Comparison of ENCODE assay signal across 8 cellular contexts in genomic region chr3:128322030-128323022, GRCh38.
A peak's percentile ranks its signal among the peaks of the same experiment; 100 is the strongest.
DNase-seq lines count a peak whose midpoint lies in the region; ATAC-seq and TF ChIP-seq lines count a peak whose summit lies in the region.

No MANE protein-coding gene starts in this region.

- H3K27me3 ChIP-seq in PC-3 (ENCODE audit: low read length) (no peaks in the 10 kb centered on the region), smooth muscle cell (ENCODE audit: low read depth) (no peaks in the 10 kb centered on the region)

- CTCF ChIA-PET in PC-3 (lab: Charles Lee) = no interaction called here

- intact Hi-C loops in PC-3 (cut with micrococcal nuclease) = no loop called here
- intact Hi-C loops in Right ventricle myocardium superior (cut with DNase I) = loop anchor here (5.0 kb wide), 1 partner anchor 150 kb away; no protein-coding TSS in a partner anchor

- peak; percentile 23 to 62 (median 33) for DNase-seq in NCI-H1417 (lab: John Stamatoyannopoulos, UW)
- no peak for DNase-seq in NCI-H1417 treated with DMSO at 0.1 percent for 48 hours (lab: John Stamatoyannopoulos, UW)
- peak; percentile 25 for DNase-seq in PC-3
- DNase-seq in activated naive CD4-positive, alpha-beta T cell (lab: John Stamatoyannopoulos, UW) = peak in 3 of 4 experiments; percentile 4 to 64 (median 25)
- peak; percentile 72 for DNase-seq in Right ventricle myocardium superior
- no peak for DNase-seq in smooth muscle cell (lab: John Stamatoyannopoulos, UW; ENCODE audit: unreplicated experiment)

- H4K20me1 ChIP-seq in PC-3 (ENCODE audit: low read length) (no peaks in the 10 kb centered on the region), smooth muscle cell (ENCODE audit: low read depth) (no peaks in the 10 kb centered on the region)

- H3K4me1 ChIP-seq in PC-3 (ENCODE audit: insufficient read depth, low read length) (peaks cover 8% of the 10 kb centered on the region; the same call in 1 of the 2 replicates), smooth muscle cell (ENCODE audit: low read depth) (no peaks in the 10 kb centered on the region)

- H3K4me3 ChIP-seq in PC-3 (ENCODE audit: low read length) (no peak overlapping the region), smooth muscle cell (no peak overlapping the region)

- H3F3A ChIP-seq in PC-3 (ENCODE audit: low read length, unreplicated experiment) (no peaks in the 10 kb centered on the region), smooth muscle cell (ENCODE audit: low read depth) (no peaks in the 10 kb centered on the region)

- WGBS in smooth muscle cell (ENCODE audit: low lambda C conversion rate) = 82% methylated on average over 14 of the region's 14 CpGs

- H3K36me3 ChIP-seq in PC-3 (ENCODE audit: low read depth, low read length) = no peaks in the 10 kb centered on the region
- no peaks in the 10 kb centered on the region for H3K36me3 ChIP-seq in smooth muscle cell (ENCODE audit: low read depth)

- H3K9ac ChIP-seq in PC-3 (ENCODE audit: low read length) (no peak overlapping the region), smooth muscle cell (ENCODE audit: low read depth) (no peak overlapping the region)

- no peak overlapping the region for H3K27ac ChIP-seq in PC-3 (ENCODE audit: low read length)
- no peak overlapping the region for H3K27ac ChIP-seq in smooth muscle cell (ENCODE audit: low read depth)

- H3K4me2 ChIP-seq in PC-3 (ENCODE audit: low read length) (no peak overlapping the region), smooth muscle cell (no peak overlapping the region)

- BruUV-seq in PC-3 (replicated peaks; lab: Mats Ljungman, UMichigan) = no TSS peak

- POLR2A ChIA-PET in PC-3 (lab: Charles Lee; ENCODE audit: unreplicated experiment) = no interaction called here

- H3K9me3 ChIP-seq in PC-3 (ENCODE audit: low read length) (no peaks in the 10 kb centered on the region), smooth muscle cell (replicated peaks; ENCODE audit: low read depth) (no peaks in the 10 kb centered on the region)

- TF ChIP-seq CTCF in PC-3 (conservative IDR thresholded peaks at IDR 0.05; ENCODE audit: low read depth, low read length) (peak; percentile 58), smooth muscle cell (IDR thresholded peaks at IDR 0.05; ENCODE audit: borderline replicate concordance, insufficient read depth, poor library complexity, severe bottlenecking) (peak; percentile 40)

- H2AFZ ChIP-seq in PC-3 (ENCODE audit: low read length) = no peak overlapping the region
- H2AFZ ChIP-seq in smooth muscle cell (ENCODE audit: low read depth) = no peak overlapping the region

- no peaks in the 10 kb centered on the region for H3K79me2 ChIP-seq in PC-3 (ENCODE audit: low read length)
- H3K79me2 ChIP-seq in smooth muscle cell (ENCODE audit: low read depth) = no peaks in the 10 kb centered on the region

- H3K9me2 ChIP-seq in PC-3 (replicated peaks; ENCODE audit: low read length) = no peaks in the 10 kb centered on the region

- ATAC-seq in PC-3 = peak; percentile 37; the same call in 1 of the 2 replicates
- peak; percentile 63 for ATAC-seq in Right ventricle myocardium superior (ENCODE audit: poor library complexity)
- ATAC-seq in GM18907 (IDR thresholded peaks at IDR 0.05; ENCODE audit: unreplicated experiment) = no peak
- no peak for ATAC-seq in HG03520 (IDR thresholded peaks at IDR 0.05; ENCODE audit: unreplicated experiment)

Comparison
In these comparisons a context has a peak if more than half of its experiments do, and no peak if none do; other contexts are left out.
1. DNase-seq: peak in NCI-H1417 (3 of 3), PC-3 (single experiment), activated naive CD4-positive, alpha-beta T cell (3 of 4) and Right ventricle myocardium superior (single experiment); none in NCI-H1417 treated with DMSO at 0.1 percent for 48 hours (single experiment) and smooth muscle cell (single experiment).
2. ATAC-seq: peak in PC-3 (single experiment) and Right ventricle myocardium superior (single experiment); none in GM18907 (single experiment) and HG03520 (single experiment).